Comparison of ENCODE assay signal across 26 cellular contexts in genomic region chr4:95219109-95219508, GRCh38.
DNase-seq lines count a peak whose midpoint lies in the region; ATAC-seq, FAIRE-seq and TF ChIP-seq lines count a peak whose summit lies in the region.
"Had no signal": no experiment of that assay in that cellular context is flagged by ENCODE, and none has a peak within 500 bp of the region (broad histone marks: within the 10 kb centered on the region; RNA-seq: fewer than 3 reads in every experiment).

No MANE protein-coding gene starts in this region.

- TF ChIP-seq RAD21 in K562 (CRISPR knock-in tag; conservative IDR thresholded peaks at IDR 0.05 in 1 of 2, IDR thresholded peaks at IDR 0.05 in 1 of 2): no peak

- H3K36me3 ChIP-seq in breast epithelium (no peaks in the 10 kb centered on the region), K562 (ENCODE audit: control insufficient read depth, insufficient read depth, low read length) (no peaks in the 10 kb centered on the region)
- H3K36me3 ChIP-seq: HAP-1, tibial nerve had no signal

- H3K9ac ChIP-seq in K562 (ENCODE audit: insufficient read depth in 1 of 2, low read depth in 2 of 2, low read length in 2 of 2): no peak overlapping the region
- H3K9ac ChIP-seq: KMS-11 had no signal

- DNase-seq in MCF 10A (ENCODE audit: unreplicated experiment) (peak; percentile 5), breast epithelium (ENCODE audit: low spot score in 2 of 2) (no peak), K562 (ENCODE audit: extremely low read depth in 1 of 4, low spot score in 3 of 4) (no peak), myocyte (ENCODE audit: low read depth) (peak; percentile 71), NCI-H1417 treated with DMSO at 0.1 percent for 48 hours (lab: John Stamatoyannopoulos, UW) (no peak), middle frontal gyrus (ENCODE audit: extremely low spot score, low spot score) (no peak), NCI-H187 (lab: John Stamatoyannopoulos, UW) (no peak)
- no peak for DNase-seq in activated T-helper 2 cell treated with anti-CD3 and anti-CD28 coated beads, Interferon-gamma antibody, Interleukin-2, Interleukin-4, amounts not matched to agents 10 μg/mL and 5 μg/mL and 100 μg/mL, durations not matched to agents 14 hours and 24 hours and 36 hours (ENCODE audit: low spot score)
- DNase-seq: caudate nucleus; GDM1; head of caudate nucleus; immature natural killer cell; NCI-H1105 treated with DMSO at 0.1 percent for 48 hours; NCI-H526; occipital lobe; stimulated activated naive CD4-positive, alpha-beta T cell treated with Interleukin-2 at 50 U/mL for 16 hours had no signal

- H3K4me2 ChIP-seq in K562 (ENCODE audit: insufficient read depth, low read length): no peak overlapping the region
- H3K4me2 ChIP-seq: KMS-11 had no signal

- H3K4me3 ChIP-seq in breast epithelium (no peak overlapping the region), K562 (no peak overlapping the region)
- H3K4me3 ChIP-seq: HAP-1, tibial nerve had no signal

- H3K4me1 Mint-ChIP-seq in MCF 10A (ENCODE audit: insufficient read depth, unreplicated experiment): no peaks in the 10 kb centered on the region
- H3K4me1 Mint-ChIP-seq in activated T-helper 2 cell treated with anti-CD3 and anti-CD28 coated beads, Interferon-gamma antibody, Interleukin-2, Interleukin-4, amounts not matched to agents 10 μg/mL and 5 μg/mL and 100 μg/mL, durations not matched to agents 14 hours and 24 hours and 36 hours (ENCODE audit: low read depth): peaks cover 20% of the 10 kb centered on the region
- H3K4me1 Mint-ChIP-seq: immature natural killer cell had no signal

- H3K27ac ChIP-seq in breast epithelium (no peak overlapping the region), K562 (ENCODE audit: extremely low read depth, low read depth, low read length) (no peak overlapping the region)
- H3K27ac ChIP-seq: 22Rv1, C4-2B, HL-60, KMS-11, tibial nerve had no signal

- TF ChIP-seq POLR2A in breast epithelium (IDR thresholded peaks at IDR 0.05) (no peak), K562 (conservative IDR thresholded peaks at IDR 0.05) (no peak)

- no peak overlapping the region for H3K27ac Mint-ChIP-seq in MCF 10A (ENCODE audit: low read depth, unreplicated experiment)
- H3K27ac Mint-ChIP-seq in activated T-helper 2 cell treated with anti-CD3 and anti-CD28 coated beads, Interferon-gamma antibody, Interleukin-2, Interleukin-4, amounts not matched to agents 10 μg/mL and 5 μg/mL and 100 μg/mL, durations not matched to agents 14 hours and 24 hours and 36 hours: no peak overlapping the region
- H3K27ac Mint-ChIP-seq: activated naive CD8-positive, alpha-beta T cell; immature natural killer cell had no signal

- H3K4me1 ChIP-seq in breast epithelium (no peaks in the 10 kb centered on the region), K562 (replicated peaks in 1 of 2; ENCODE audit: control insufficient read depth in 2 of 2, insufficient read depth in 2 of 2, low read length in 2 of 2) (peaks cover 0 to 12% of the 10 kb centered on the region in 2 experiments; a peak in 2 of 5 replicates)
- H3K4me1 ChIP-seq: tibial nerve had no signal

- H3K27me3 ChIP-seq in breast epithelium (no peaks in the 10 kb centered on the region), K562 (ENCODE audit: control insufficient read depth in 2 of 2, insufficient read depth in 2 of 2, low read length in 2 of 2) (no peaks in the 10 kb centered on the region)
- H3K27me3 ChIP-seq: tibial nerve had no signal

- 37% methylated on average over 5 of the region's 5 CpGs for WGBS in K562 (ENCODE audit: insufficient coverage, low coverage, missing lambda C conversion rate)

- intact Hi-C loops in MCF 10A (cut with micrococcal nuclease): no loop called here
- intact Hi-C loops in breast epithelium (cut with DNase I; ENCODE audit: low total_unique reads): no loop called here
- intact Hi-C loops in K562 (cut with micrococcal nuclease): loop anchor here (5.0 kb wide), 1 partner anchor 38 kb away; no protein-coding TSS in a partner anchor
- intact Hi-C loops in activated T-helper 2 cell treated with anti-CD3 and anti-CD28 coated beads, Interferon-gamma antibody, Interleukin-2, Interleukin-4, amounts not matched to agents 10 μg/mL and 5 μg/mL and 100 μg/mL, durations not matched to agents 14 hours and 24 hours and 36 hours (cut with micrococcal nuclease): no loop called here

- H3K36me3 Mint-ChIP-seq in MCF 10A (ENCODE audit: insufficient read depth, unreplicated experiment): no peaks in the 10 kb centered on the region
- H3K36me3 Mint-ChIP-seq in activated T-helper 2 cell treated with anti-CD3 and anti-CD28 coated beads, Interferon-gamma antibody, Interleukin-2, Interleukin-4, amounts not matched to agents 10 μg/mL and 5 μg/mL and 100 μg/mL, durations not matched to agents 14 hours and 24 hours and 36 hours (ENCODE audit: low read depth): no peaks in the 10 kb centered on the region
- H3K36me3 Mint-ChIP-seq: activated naive CD8-positive, alpha-beta T cell; immature natural killer cell had no signal

- H3K79me2 ChIP-seq in K562 (ENCODE audit: control insufficient read depth, insufficient read depth, low read length): no peaks in the 10 kb centered on the region

- POLR2A ChIA-PET in MCF 10A (lab: Yijun Ruan, JAX): no interaction called here
- POLR2A ChIA-PET in K562 (lab: Yijun Ruan, JAX): no interaction called here

- BruUV-seq in MCF 10A (replicated peaks; lab: Mats Ljungman, UMichigan): no TSS peak
- BruUV-seq in K562 (replicated peaks; lab: Mats Ljungman, UMichigan): no TSS peak

- H3K27me3 Mint-ChIP-seq in MCF 10A (ENCODE audit: insufficient read depth, unreplicated experiment): no peaks in the 10 kb centered on the region
- H3K27me3 Mint-ChIP-seq in activated T-helper 2 cell treated with anti-CD3 and anti-CD28 coated beads, Interferon-gamma antibody, Interleukin-2, Interleukin-4, amounts not matched to agents 10 μg/mL and 5 μg/mL and 100 μg/mL, durations not matched to agents 14 hours and 24 hours and 36 hours (ENCODE audit: low read depth): no peaks in the 10 kb centered on the region
- H3K27me3 Mint-ChIP-seq: activated naive CD8-positive, alpha-beta T cell had no signal

- no peaks in the 10 kb centered on the region for H3K9me3 ChIP-seq in breast epithelium
- no peaks in the 10 kb centered on the region for H3K9me3 ChIP-seq in K562 (replicated peaks; ENCODE audit: control insufficient read depth, insufficient read depth, low read depth, low read length)
- H3K9me3 ChIP-seq: HAP-1, tibial nerve had no signal

- no peaks in the 10 kb centered on the region for H3K9me1 ChIP-seq in K562 (ENCODE audit: control insufficient read depth, insufficient read depth, low read length)

- H4K20me1 ChIP-seq in K562 (replicated peaks; ENCODE audit: control insufficient read depth, insufficient read depth, low read length): no peaks in the 10 kb centered on the region

- in situ Hi-C loops in K562 (cut with MboI): no loop called here

- FAIRE-seq in K562 (lab: Jason Lieb, UNC): no peak
- FAIRE-seq: D721Med had no signal

- H3K4me3 Mint-ChIP-seq in MCF 10A (ENCODE audit: unreplicated experiment): no peak overlapping the region
- no peak overlapping the region for H3K4me3 Mint-ChIP-seq in activated T-helper 2 cell treated with anti-CD3 and anti-CD28 coated beads, Interferon-gamma antibody, Interleukin-2, Interleukin-4, amounts not matched to agents 10 μg/mL and 5 μg/mL and 100 μg/mL, durations not matched to agents 14 hours and 24 hours and 36 hours (ENCODE audit: low read depth)
- H3K4me3 Mint-ChIP-seq: activated naive CD8-positive, alpha-beta T cell; immature natural killer cell had no signal

- CTCF ChIA-PET in MCF 10A (lab: Yijun Ruan, JAX): interaction anchor here (0.7 to 2.5 kb wide), 3 partner anchors 13 to 1186 kb away, joined by 3 to 7 read pairs (median 3); no protein-coding TSS in a partner anchor
- CTCF ChIA-PET in K562 (lab: Yijun Ruan, JAX; ENCODE audit: low intra/inter-chr PET ratio): no interaction called here

- no peak for TF ChIP-seq EP300 in K562 (IDR thresholded peaks at IDR 0.05; ENCODE audit: low read length)

- no peaks in the 10 kb centered on the region for H3K9me3 Mint-ChIP-seq in MCF 10A (ENCODE audit: unreplicated experiment)
- H3K9me3 Mint-ChIP-seq in activated T-helper 2 cell treated with anti-CD3 and anti-CD28 coated beads, Interferon-gamma antibody, Interleukin-2, Interleukin-4, amounts not matched to agents 10 μg/mL and 5 μg/mL and 100 μg/mL, durations not matched to agents 14 hours and 24 hours and 36 hours: peaks cover 5% of the 10 kb centered on the region

- ATAC-seq in K562: no peak
- ATAC-seq: right cardiac atrium, Right ventricle myocardium inferior had no signal

- H2AFZ ChIP-seq in K562 (ENCODE audit: low read depth, low read length): 0 out of 2 replicates have a peak overlapping the region, but pooled peaks have one; percentile 20

- no peak for TF ChIP-seq CTCF in MCF 10A (IDR thresholded peaks at IDR 0.05; ENCODE audit: unreplicated experiment)
- no peak for TF ChIP-seq CTCF in breast epithelium (IDR thresholded peaks at IDR 0.05)
- no peak for TF ChIP-seq CTCF in K562 (IDR thresholded peaks at IDR 0.05 in 2 of 3, conservative IDR thresholded peaks at IDR 0.05 in 1 of 3; ENCODE audit: insufficient read depth in 2 of 3, low read depth in 1 of 3, low read length in 3 of 3)

TF ChIP-seq in K562, 482 proteins besides CTCF, POLR2A, EP300 and RAD21 (continues in another document):
- TF ChIP-seq JUNB (CRISPR knock-in tag; conservative IDR thresholded peaks at IDR 0.05) (no peak), SLC30A9 (CRISPR knock-in tag; IDR thresholded peaks at IDR 0.05) (no peak), ZBTB5 (IDR thresholded peaks at IDR 0.05) (no peak), GATAD2B (IDR thresholded peaks at IDR 0.05; ENCODE audit: borderline replicate concordance) (no peak)

Comparison
In these comparisons a context has a peak if more than half of its experiments do, and no peak if none do; other contexts are left out.
1. DNase-seq: peak in MCF 10A (single experiment) and myocyte (single experiment); none in breast epithelium (0 of 2), K562 (0 of 4), NCI-H1417 treated with DMSO at 0.1 percent for 48 hours (single experiment), middle frontal gyrus (single experiment), NCI-H187 (0 of 2) and activated T-helper 2 cell treated with anti-CD3 and anti-CD28 coated beads, Interferon-gamma antibody, Interleukin-2, Interleukin-4, amounts not matched to agents 10 μg/mL and 5 μg/mL and 100 μg/mL, durations not matched to agents 14 hours and 24 hours and 36 hours (single experiment).